ENCODE assay signal across 27 cellular contexts in genomic region chr1:23827717-23828116, GRCh38.
"Had no signal": no experiment of that assay in that cellular context is flagged by ENCODE, and none has a peak within 500 bp of the region (broad histone marks: within the 10 kb centered on the region; RNA-seq: fewer than 3 reads in every experiment).

No MANE protein-coding gene starts in this region.

- H3K27me3 ChIP-seq: gastrocnemius medialis, neural progenitor cell, spleen, suprapubic skin, transverse colon, vagina had no signal

- H3K4me2 ChIP-seq: neural progenitor cell had no signal

- H3K27ac Mint-ChIP-seq: endodermal cell; memory B cell; natural killer cell treated with Interleukin-12 subunit alpha and Interleukin-12 subunit beta and Interleukin-15 and Interleukin-18, amount 100 ng/mL, for 72 hours; neural progenitor cell; stimulated activated naive B cell treated with anti-CD40 and anti-IgM and Interleukin-4, amounts not matched to agents 10 μg/mL and 1 μg/mL and 100 μg/mL, for 72 hours; stimulated activated naive CD8-positive, alpha-beta T cell treated with anti-CD3 and anti-CD28 coated beads, Interleukin-15, Interleukin-2, amounts not matched to agents 100 ng/mL and 50 ng/mL, for 24 hours had no signal

- H3K27ac ChIP-seq: epithelial cell of prostate, gastrocnemius medialis, neural progenitor cell, parathyroid adenoma, prostate gland, skin epidermis, spleen, suprapubic skin, transverse colon, vagina had no signal

- H2AFZ ChIP-seq: neural progenitor cell, parathyroid adenoma had no signal

- H3K4me3 ChIP-seq: gastrocnemius medialis, lung, mucosa of descending colon, neural progenitor cell, prostate gland, skin epidermis, spleen, suprapubic skin, transverse colon, vagina had no signal

- H3K4me3 Mint-ChIP-seq: endodermal cell; memory B cell; natural killer cell treated with Interleukin-12 subunit alpha and Interleukin-12 subunit beta and Interleukin-15 and Interleukin-18, amount 100 ng/mL, for 72 hours; neural progenitor cell; stimulated activated naive B cell treated with anti-CD40 and anti-IgM and Interleukin-4, amounts not matched to agents 10 μg/mL and 1 μg/mL and 100 μg/mL, for 72 hours; stimulated activated naive CD8-positive, alpha-beta T cell treated with anti-CD3 and anti-CD28 coated beads, Interleukin-15, Interleukin-2, amounts not matched to agents 100 ng/mL and 50 ng/mL, for 24 hours had no signal

- H3K79me2 ChIP-seq: parathyroid adenoma had no signal

- H3K9me3 Mint-ChIP-seq: endodermal cell; memory B cell; naive B cell; natural killer cell treated with Interleukin-12 subunit alpha and Interleukin-12 subunit beta and Interleukin-15 and Interleukin-18, amount 100 ng/mL, for 72 hours; neural progenitor cell; stimulated activated naive B cell treated with anti-CD40 and anti-IgM and Interleukin-4, amounts not matched to agents 10 μg/mL and 1 μg/mL and 100 μg/mL, for 72 hours; stimulated activated naive CD8-positive, alpha-beta T cell treated with anti-CD3 and anti-CD28 coated beads, Interleukin-15, Interleukin-2, amounts not matched to agents 100 ng/mL and 50 ng/mL, for 24 hours had no signal

- ATAC-seq: esophagus mucosa; gastrocnemius medialis; left lobe of liver; mucosa of descending colon; natural killer cell treated with Interleukin-12 subunit alpha and Interleukin-12 subunit beta and Interleukin-15 and Interleukin-18, amount 100 ng/mL, for 72 hours; right cardiac atrium; stimulated activated naive B cell treated with anti-CD40 and anti-IgM and Interleukin-4, amounts not matched to agents 10 μg/mL and 1 μg/mL and 100 μg/mL, for 72 hours had no signal

- H3K9ac ChIP-seq: neural progenitor cell, parathyroid adenoma had no signal

- FAIRE-seq: colon, keratinocyte had no signal

- DNase-seq: effector CD8-positive, alpha-beta T cell; endodermal cell; foreskin fibroblast; gastrocnemius medialis; head of caudate nucleus; mucosa of descending colon; naive B cell; right cardiac atrium; spleen; stimulated activated CD4-positive, alpha-beta T cell treated with anti-CD3 and anti-CD28 coated beads, Interleukin-2, amount 100 ng/mL, for 48 hours; stimulated activated naive B cell treated with anti-CD40 and anti-IgM and Interleukin-4, amounts not matched to agents 10 μg/mL and 1 μg/mL and 100 μg/mL, for 72 hours; transverse colon had no signal

- H3K9me3 ChIP-seq: gastrocnemius medialis, mucosa of descending colon, prostate gland, spleen, suprapubic skin, transverse colon, vagina had no signal

- H3K27me3 Mint-ChIP-seq: memory B cell; naive B cell; natural killer cell treated with Interleukin-12 subunit alpha and Interleukin-12 subunit beta and Interleukin-15 and Interleukin-18, amount 100 ng/mL, for 72 hours; stimulated activated naive B cell treated with anti-CD40 and anti-IgM and Interleukin-4, amounts not matched to agents 10 μg/mL and 1 μg/mL and 100 μg/mL, for 72 hours; stimulated activated naive CD8-positive, alpha-beta T cell treated with anti-CD3 and anti-CD28 coated beads, Interleukin-15, Interleukin-2, amounts not matched to agents 100 ng/mL and 50 ng/mL, for 24 hours had no signal

- H3K36me3 Mint-ChIP-seq: memory B cell; naive B cell; natural killer cell treated with Interleukin-12 subunit alpha and Interleukin-12 subunit beta and Interleukin-15 and Interleukin-18, amount 100 ng/mL, for 72 hours; neural progenitor cell; stimulated activated naive B cell treated with anti-CD40 and anti-IgM and Interleukin-4, amounts not matched to agents 10 μg/mL and 1 μg/mL and 100 μg/mL, for 72 hours had no signal

- H3K36me3 ChIP-seq: gastrocnemius medialis, neural progenitor cell, prostate gland, spleen, suprapubic skin, transverse colon, vagina had no signal

- H3K4me1 ChIP-seq: parathyroid adenoma, prostate gland had no signal
